ENCODE assay signal across 10 cellular contexts in the genomic region with DNA sequence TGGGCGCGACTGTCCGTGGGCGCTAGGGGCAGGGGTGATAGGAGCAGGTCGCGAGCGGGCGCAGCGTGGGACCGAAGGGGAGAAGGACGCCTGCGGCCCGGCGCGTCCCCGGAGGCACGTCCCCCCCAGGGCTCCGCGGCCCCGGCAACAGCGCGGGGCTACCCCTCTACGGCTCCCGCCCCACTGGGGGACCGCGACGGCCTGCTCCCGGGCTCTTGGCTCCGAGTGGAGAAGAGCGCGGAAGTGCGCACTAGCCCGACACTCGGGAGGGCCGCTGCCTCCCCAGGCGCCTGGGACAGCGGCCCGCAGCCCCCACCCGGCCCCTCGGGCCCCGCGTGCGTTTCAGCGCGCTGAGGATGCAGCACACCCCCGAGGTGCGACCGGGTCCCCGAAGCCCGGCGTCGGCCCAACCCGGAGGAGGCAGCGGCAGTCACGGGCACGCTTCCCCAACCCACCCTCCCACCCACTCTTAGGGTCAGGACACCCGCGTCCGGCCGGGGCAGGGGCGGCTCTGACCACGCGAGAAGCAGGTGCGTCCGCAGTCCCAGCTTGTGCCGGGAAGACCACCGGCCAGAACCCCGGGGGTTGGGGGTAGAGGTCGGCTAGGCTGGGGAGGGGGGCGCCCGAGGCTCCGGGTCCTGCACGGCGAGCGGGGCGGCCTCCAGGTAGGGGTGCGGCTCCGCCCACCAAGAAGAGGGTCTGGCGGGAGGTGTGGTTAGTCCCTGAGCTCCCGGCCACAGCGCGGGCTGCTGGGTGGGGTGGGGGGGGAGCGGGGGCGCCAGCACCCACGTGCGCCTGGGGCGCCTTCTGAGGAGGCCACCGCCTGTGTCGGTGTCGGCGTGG. TPM values are rescaled to one million over a fixed set of nuclear protein-coding genes. Genes with fewer than 3 reads are reported as not detected.
DNase-seq lines count a peak whose midpoint lies in the region; ATAC-seq and TF ChIP-seq lines count a peak whose summit lies in the region.
"Had no signal": no experiment of that assay in that cellular context is flagged by ENCODE, and none has a peak within 500 bp of the region (broad histone marks: within the 10 kb centered on the region; RNA-seq: fewer than 3 reads in every experiment).

No MANE protein-coding gene starts in this region.

- no peak for ATAC-seq in activated naive CD8-positive, alpha-beta T cell treated with anti-CD3 and anti-CD28 coated beads, Interleukin-2, amount 10 ng/mL, durations not matched to agents 7 days and 5 days (ENCODE audit: low read depth)
- no peak for ATAC-seq in GM21723 (IDR thresholded peaks at IDR 0.05; ENCODE audit: unreplicated experiment)

- BruUV-seq in OCI-LY7 (replicated peaks; lab: Mats Ljungman, UMichigan), result no TSS peak

- no peak for TF ChIP-seq CTCF in testis (IDR thresholded peaks at IDR 0.05)
- no peak for TF ChIP-seq CTCF in OCI-LY7 (conservative IDR thresholded peaks at IDR 0.05; ENCODE audit: low read length)

- H2AFZ ChIP-seq in OCI-LY7 (ENCODE audit: low read length), result no peak overlapping the region

- DNase-seq in activated T-cell treated with anti-CD3 and anti-CD28 coated beads, Interleukin-2, amount 50 U/mL, for 24 hours, result no peak
- no peak for DNase-seq in activated T-cell treated with anti-CD3 and anti-CD28 coated beads, Interleukin-2, amount 50 U/mL, for 1 hour
- peak; percentile 37 for DNase-seq in activated naive CD8-positive, alpha-beta T cell treated with anti-CD3 and anti-CD28 coated beads, Interleukin-2, amount 10 ng/mL, durations not matched to agents 7 days and 5 days
- peak; percentile 52 for DNase-seq in islet precursor cell
- no peak for DNase-seq in testis
- no peak for DNase-seq in NOMO-1 (lab: John Stamatoyannopoulos, UW; ENCODE audit: unreplicated experiment in 2 of 2)
- DNase-seq in OCI-LY7 (ENCODE audit: low spot score), result no peak
- DNase-seq: activated CD8-positive, alpha-beta memory T cell treated with anti-CD3 and anti-CD28 coated beads, Interleukin-2, amount 50 U/mL, for 48 hours; C1 segment of cervical spinal cord had no signal

- no peak overlapping the region; the same call in 1 of the 2 replicates for H3K4me2 ChIP-seq in OCI-LY7 (ENCODE audit: low read length)

- no peaks in the 10 kb centered on the region for H3K27me3 ChIP-seq in testis

- no peaks in the 10 kb centered on the region for H4K20me1 ChIP-seq in OCI-LY7 (ENCODE audit: insufficient read depth, low read length)

- H3K27ac ChIP-seq in testis (peak overlapping the region in 1 of 2 donors; percentile 50), OCI-LY7 (ENCODE audit: low read depth, low read length, poor library complexity, severe bottlenecking) (no peak overlapping the region)

- 5% methylated on average over 48 of the region's 91 CpGs; no CpG with 5 or more reads in 1 of the 2 donors for WGBS in testis, 2 donors

- no peak for TF ChIP-seq POLR2A in testis (IDR thresholded peaks at IDR 0.05)

- H3K36me3 ChIP-seq in testis (ENCODE audit: low read depth, missing control alignments) (no peaks in the 10 kb centered on the region), OCI-LY7 (ENCODE audit: insufficient read depth, low read length) (no peaks in the 10 kb centered on the region)

- peak overlapping the region; percentile 53 for H3K4me3 Mint-ChIP-seq in activated T-cell treated with anti-CD3 and anti-CD28 coated beads, Interleukin-2, amount 50 U/mL, for 24 hours
- H3K4me3 Mint-ChIP-seq in activated naive CD8-positive, alpha-beta T cell treated with anti-CD3 and anti-CD28 coated beads, Interleukin-2, amount 10 ng/mL, durations not matched to agents 7 days and 5 days, result peak overlapping the region; percentile 59

- peaks cover 8% of the 10 kb centered on the region for H3K4me1 Mint-ChIP-seq in activated T-cell treated with anti-CD3 and anti-CD28 coated beads, Interleukin-2, amount 50 U/mL, for 24 hours (ENCODE audit: low read depth)
- peaks cover 2% of the 10 kb centered on the region for H3K4me1 Mint-ChIP-seq in activated naive CD8-positive, alpha-beta T cell treated with anti-CD3 and anti-CD28 coated beads, Interleukin-2, amount 10 ng/mL, durations not matched to agents 7 days and 5 days

- H3K36me3 Mint-ChIP-seq in activated T-cell treated with anti-CD3 and anti-CD28 coated beads, Interleukin-2, amount 50 U/mL, for 24 hours (ENCODE audit: low read depth), result no peaks in the 10 kb centered on the region
- no peaks in the 10 kb centered on the region for H3K36me3 Mint-ChIP-seq in activated naive CD8-positive, alpha-beta T cell treated with anti-CD3 and anti-CD28 coated beads, Interleukin-2, amount 10 ng/mL, durations not matched to agents 7 days and 5 days

- H3K27me3 Mint-ChIP-seq in activated T-cell treated with anti-CD3 and anti-CD28 coated beads, Interleukin-2, amount 50 U/mL, for 24 hours, result peaks cover 24% of the 10 kb centered on the region
- peaks cover 34% of the 10 kb centered on the region for H3K27me3 Mint-ChIP-seq in activated naive CD8-positive, alpha-beta T cell treated with anti-CD3 and anti-CD28 coated beads, Interleukin-2, amount 10 ng/mL, durations not matched to agents 7 days and 5 days

- CTCF ChIA-PET in OCI-LY7 (lab: Charles Lee; ENCODE audit: unreplicated experiment), result no interaction called here

- peaks cover 17% of the 10 kb centered on the region for H3K4me1 ChIP-seq in testis
- peaks cover 8% of the 10 kb centered on the region for H3K4me1 ChIP-seq in OCI-LY7 (ENCODE audit: insufficient read depth, low read length, poor library complexity, severe bottlenecking)

- H3K9me3 ChIP-seq in testis, result no peaks in the 10 kb centered on the region
- no peaks in the 10 kb centered on the region for H3K9me3 ChIP-seq in OCI-LY7 (ENCODE audit: low read length)

- H3K4me3 ChIP-seq in testis (peak overlapping the region; percentile 75 to 87), OCI-LY7 (ENCODE audit: low read depth, low read length, poor library complexity, severe bottlenecking) (no peak overlapping the region)

- intact Hi-C loops in testis (cut with DNase I; ENCODE audit: low total_unique reads) (no loop called here), OCI-LY7 (cut with micrococcal nuclease; ENCODE audit: unreplicated experiment) (no loop called here)

- H3K9me3 Mint-ChIP-seq in activated T-cell treated with anti-CD3 and anti-CD28 coated beads, Interleukin-2, amount 50 U/mL, for 24 hours, result no peaks in the 10 kb centered on the region
- H3K9me3 Mint-ChIP-seq in activated naive CD8-positive, alpha-beta T cell treated with anti-CD3 and anti-CD28 coated beads, Interleukin-2, amount 10 ng/mL, durations not matched to agents 7 days and 5 days, result no peaks in the 10 kb centered on the region

- H3K9me2 ChIP-seq in OCI-LY7 (ENCODE audit: insufficient read depth, low read length), result no peaks in the 10 kb centered on the region

- H3K79me2 ChIP-seq in OCI-LY7 (ENCODE audit: insufficient read depth, low read depth, low read length), result no peaks in the 10 kb centered on the region

- no peak overlapping the region for H3K27ac Mint-ChIP-seq in activated T-cell treated with anti-CD3 and anti-CD28 coated beads, Interleukin-2, amount 50 U/mL, for 24 hours
- H3K27ac Mint-ChIP-seq in activated naive CD8-positive, alpha-beta T cell treated with anti-CD3 and anti-CD28 coated beads, Interleukin-2, amount 10 ng/mL, durations not matched to agents 7 days and 5 days, result no peak overlapping the region

- POLR2A ChIA-PET in activated naive CD8-positive, alpha-beta T cell treated with anti-CD3 and anti-CD28 coated beads, Interleukin-2, amount 10 ng/mL, durations not matched to agents 7 days and 5 days (lab: Charles Lee), result interaction anchor here (0.7 kb wide), 1 partner anchor 31 kb away, joined by 3 read pairs; no protein-coding TSS in a partner anchor
- POLR2A ChIA-PET in OCI-LY7 (lab: Charles Lee), result no interaction called here

RNA-seq across cellular contexts. Expression of a gene that starts 18.5 kb away (rescaled TPM):
- under 1 TPM in 1 of 2 experiments, not detected in 1; 0.14 TPM for total RNA-seq in activated naive CD8-positive, alpha-beta T cell treated with anti-CD3 and anti-CD28 coated beads, Interleukin-2, amount 10 ng/mL, durations not matched to agents 7 days and 5 days
- 10 to 100 TPM; 56.6 to 82.9 TPM for total RNA-seq in testis
- polyA plus RNA-seq in testis (ENCODE audit: insufficient read depth, low read depth, low replicate concordance), result 36.6 TPM
- total RNA-seq in OCI-LY7 (2014; rRNA removed; shearing (Covaris generic)), result 0.03 TPM in 1 of 2 replicates, not detected in the other
- not detected in 2 replicates for total RNA-seq in OCI-LY7 (2022)

RNA-seq across cellular contexts. Expression of a gene that starts 31.8 kb away (rescaled TPM):
- 10 to 100 TPM; 41.9 to 43.9 TPM for total RNA-seq in activated naive CD8-positive, alpha-beta T cell treated with anti-CD3 and anti-CD28 coated beads, Interleukin-2, amount 10 ng/mL, durations not matched to agents 7 days and 5 days
- total RNA-seq in testis, result 10 to 100 TPM; 72.5 to 77.9 TPM
- polyA plus RNA-seq in testis (ENCODE audit: insufficient read depth, low read depth, low replicate concordance), result 61.0 TPM
- 43.5 and 45.5 TPM in 2 replicates for total RNA-seq in OCI-LY7 (2014; rRNA removed; shearing (Covaris generic))
- 45.7 and 53.4 TPM in 2 replicates for total RNA-seq in OCI-LY7 (2022)

Comparison
In these comparisons a context has a peak if more than half of its experiments do, and no peak if none do; other contexts are left out.
1. DNase-seq: peak in activated naive CD8-positive, alpha-beta T cell treated with anti-CD3 and anti-CD28 coated beads, Interleukin-2, amount 10 ng/mL, durations not matched to agents 7 days and 5 days (single experiment) and islet precursor cell (single experiment); none in activated T-cell treated with anti-CD3 and anti-CD28 coated beads, Interleukin-2, amount 50 U/mL, for 24 hours (single experiment), activated T-cell treated with anti-CD3 and anti-CD28 coated beads, Interleukin-2, amount 50 U/mL, for 1 hour (single experiment), testis (single experiment), NOMO-1 (0 of 2) and OCI-LY7 (single experiment).
2. RNA of a gene that starts 18.5 kb away (total RNA-seq): 56.6 to 82.9 TPM in testis; 0.14 TPM in activated naive CD8-positive, alpha-beta T cell treated with anti-CD3 and anti-CD28 coated beads, Interleukin-2, amount 10 ng/mL, durations not matched to agents 7 days and 5 days and 0.03 TPM in OCI-LY7; every median in the first group is over 10 times any median in the second.